ENCODE assay signal across 1 cellular context in the genomic region with DNA sequence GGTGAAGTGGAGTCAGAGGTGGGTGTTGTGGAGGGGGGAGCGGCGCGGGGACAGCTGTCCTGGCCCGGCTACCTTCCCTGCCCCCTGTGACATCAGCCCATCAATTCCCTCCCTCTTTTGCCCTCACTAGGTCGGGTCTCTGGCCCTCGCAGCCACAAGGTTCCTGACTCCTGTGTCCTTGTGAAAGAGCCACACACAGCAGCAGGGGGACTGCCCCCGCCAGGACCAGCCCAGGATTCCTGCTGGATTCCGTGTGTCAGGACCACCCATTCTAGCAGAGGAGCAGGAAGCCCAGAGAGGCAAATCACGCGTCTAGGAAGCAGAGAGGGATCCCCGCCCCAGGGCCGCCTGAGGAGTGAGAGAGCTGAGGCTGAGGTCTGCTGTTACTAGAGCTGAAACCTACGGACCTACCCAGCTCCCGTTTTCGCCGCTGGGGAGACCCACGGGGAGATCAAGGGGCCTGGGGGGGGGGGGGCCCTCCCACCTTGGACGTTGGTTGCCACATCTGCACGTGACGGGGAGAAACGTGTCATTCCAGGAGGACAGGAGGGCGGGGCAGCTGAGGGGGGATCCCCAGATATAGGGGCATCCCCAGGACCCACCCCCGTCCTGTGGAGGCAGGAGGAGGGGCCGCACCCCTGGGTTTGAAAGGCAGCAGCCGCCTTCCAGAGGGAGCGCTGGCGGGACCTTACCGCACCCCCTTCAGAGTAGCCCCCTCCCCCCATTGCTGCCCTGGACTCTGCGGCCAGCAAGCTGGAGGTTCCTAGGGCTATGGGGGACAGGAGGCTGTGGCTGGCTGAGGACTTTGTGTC.
TF ChIP-seq lines count a peak whose summit lies in the region.

No MANE protein-coding gene starts in this region.

TF ChIP-seq in HCT116, 20 proteins besides CTCF, POLR2A, EP300 and RAD21 (continued from another document):
- TF ChIP-seq REST (IDR thresholded peaks at IDR 0.05; ENCODE audit: low read depth): no peak
